ENCODE assay signal across 17 cellular contexts in genomic region chr1:218156602-218157001, GRCh38.
DNase-seq lines count a peak whose midpoint lies in the region; ATAC-seq, FAIRE-seq and TF ChIP-seq lines count a peak whose summit lies in the region.
"Had no signal": no experiment of that assay in that cellular context is flagged by ENCODE, and none has a peak within 500 bp of the region (broad histone marks: within the 10 kb centered on the region; RNA-seq: fewer than 3 reads in every experiment).

No MANE protein-coding gene starts in this region.

- H3K36me3 ChIP-seq in left lung (no peaks in the 10 kb centered on the region), gastrocnemius medialis (no peaks in the 10 kb centered on the region)

- no peaks in the 10 kb centered on the region for H3K36me3 Mint-ChIP-seq in WTC11
- H3K36me3 Mint-ChIP-seq: natural killer cell had no signal

- no peak for TF ChIP-seq POLR2A in gastrocnemius medialis (IDR thresholded peaks at IDR 0.05)

- POLR2A ChIA-PET in WTC11 (lab: Charles Lee): interaction anchor here (0.6 to 0.8 kb wide), 2 partner anchors 1024 to 1107 kb away, joined by 5 read pairs; no protein-coding TSS in a partner anchor

- peak overlapping the region; percentile 37 for H3K4me3 Mint-ChIP-seq in WTC11
- H3K4me3 Mint-ChIP-seq: dendritic cell treated with granulocyte-macrophage colony-stimulating factor and Interleukin-4, amounts not matched to agents 40 ng/mL and 50 ng/mL, for 4 days; natural killer cell had no signal

- in situ Hi-C loops in gastrocnemius medialis (cut with MboI; ENCODE audit: low sequenced_read_pairs in 4 of 4): no loop called here

- peaks cover 18% of the 10 kb centered on the region for H3K4me1 Mint-ChIP-seq in WTC11
- H3K4me1 Mint-ChIP-seq: natural killer cell had no signal

- H3K27ac Mint-ChIP-seq in WTC11: no peak overlapping the region
- H3K27ac Mint-ChIP-seq: dendritic cell treated with granulocyte-macrophage colony-stimulating factor and Interleukin-4, amounts not matched to agents 40 ng/mL and 50 ng/mL, for 4 days; natural killer cell had no signal

- DNase-seq in DMS53 treated with DMSO at 0.1 percent for 48 hours (lab: John Stamatoyannopoulos, UW; ENCODE audit: unreplicated experiment) (peak; percentile 86), NCI-H1436 treated with DMSO at 0.1 percent for 48 hours (lab: John Stamatoyannopoulos, UW) (peak; percentile 23), WTC11 (ENCODE audit: low spot score) (peak; percentile 82), left lung (peak in 1 of 2 donors; percentile 64), D721Med (ENCODE audit: insufficient read length, low spot score) (no peak), gastrocnemius medialis (no peak)
- DNase-seq: activated CD4-positive, alpha-beta T cell treated with anti-CD3 and anti-CD28 coated beads for 1 hour; activated T-cell treated with anti-CD3 and anti-CD28 coated beads, Interleukin-2, amount 50 U/mL, for 1 hour; amygdala; C1 segment of cervical spinal cord; natural killer cell; NK-92 treated with Interleukin-12 subunit alpha and Interleukin-12 subunit beta, amount 100 ng/mL, for 24 hours; SW 1271 had no signal

- H3K9me3 ChIP-seq in left lung: no peaks in the 10 kb centered on the region
- no peaks in the 10 kb centered on the region for H3K9me3 ChIP-seq in gastrocnemius medialis

- no peaks in the 10 kb centered on the region for H3K9me3 Mint-ChIP-seq in WTC11
- H3K9me3 Mint-ChIP-seq: dendritic cell treated with granulocyte-macrophage colony-stimulating factor and Interleukin-4, amounts not matched to agents 40 ng/mL and 50 ng/mL, for 4 days; natural killer cell had no signal

- no peak overlapping the region for H3K27ac ChIP-seq in left lung
- H3K27ac ChIP-seq in gastrocnemius medialis: no peak overlapping the region

- no peak for TF ChIP-seq CTCF in WTC11 (IDR thresholded peaks at IDR 0.05)
- TF ChIP-seq CTCF in left lung (IDR thresholded peaks at IDR 0.05): no peak
- no peak for TF ChIP-seq CTCF in D721Med (IDR thresholded peaks at IDR 0.05; ENCODE audit: insufficient read depth, missing control alignments)
- no peak for TF ChIP-seq CTCF in gastrocnemius medialis (IDR thresholded peaks at IDR 0.05 in 4 of 5, conservative IDR thresholded peaks at IDR 0.05 in 1 of 5)

- CTCF ChIA-PET in WTC11 (lab: Charles Lee): interaction anchor here (0.6 to 1.0 kb wide), 3 partner anchors 9 to 236 kb away, joined by 4 to 6 read pairs (median 5); no protein-coding TSS in a partner anchor

- FAIRE-seq in D721Med (lab: Jason Lieb, UNC): no peak
- FAIRE-seq: islet of Langerhans had no signal

- peak; percentile 100 for ATAC-seq in WTC11
- ATAC-seq in left lung: peak; percentile 23
- ATAC-seq in HG03039 (IDR thresholded peaks at IDR 0.05; ENCODE audit: unreplicated experiment): no peak
- no peak for ATAC-seq in HG03280 (IDR thresholded peaks at IDR 0.05; ENCODE audit: unreplicated experiment)
- no peak for ATAC-seq in gastrocnemius medialis
- ATAC-seq: natural killer cell had no signal

- peaks cover 8 to 48% of the 10 kb centered on the region in 2 donors for H3K27me3 ChIP-seq in left lung
- H3K27me3 ChIP-seq in gastrocnemius medialis: peaks cover 1 to 24% (median 6%) of the 10 kb centered on the region in 3 donors

- H3K4me1 ChIP-seq in left lung (no peaks in the 10 kb centered on the region), gastrocnemius medialis (no peaks in the 10 kb centered on the region)

- intact Hi-C loops in left lung (cut with DNase I) (no loop called here), gastrocnemius medialis (cut with DNase I; ENCODE audit: low total_unique reads) (no loop called here)

- H3K4me3 ChIP-seq in left lung (no peak overlapping the region), gastrocnemius medialis (no peak overlapping the region)

- no peaks in the 10 kb centered on the region; the same call in 1 of the 2 replicates for H3K27me3 Mint-ChIP-seq in WTC11 (ENCODE audit: low read depth)

TF ChIP-seq in WTC11, 78 proteins besides CTCF, POLR2A, EP300 and RAD21:
- TF ChIP-seq TEAD4 (CRISPR knock-in tag; IDR thresholded peaks at IDR 0.05) (no peak), SMAD4 (CRISPR knock-in tag; IDR thresholded peaks at IDR 0.05) (no peak), NFE2L1 (CRISPR knock-in tag; IDR thresholded peaks at IDR 0.05) (no peak), ZBTB21 (CRISPR knock-in tag; IDR thresholded peaks at IDR 0.05; ENCODE audit: borderline replicate concordance) (peak; percentile 56; the same call in 1 of the 2 replicates), ETV6 (CRISPR knock-in tag; IDR thresholded peaks at IDR 0.05) (peak; percentile 54; the same call in 1 of the 2 replicates)
- TF ChIP-seq, protein P1, sequence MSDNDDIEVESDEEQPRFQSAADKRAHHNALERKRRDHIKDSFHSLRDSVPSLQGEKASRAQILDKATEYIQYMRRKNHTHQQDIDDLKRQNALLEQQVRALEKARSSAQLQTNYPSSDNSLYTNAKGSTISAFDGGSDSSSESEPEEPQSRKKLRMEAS (CRISPR knock-in tag; IDR thresholded peaks at IDR 0.05): peak; percentile 48; the same call in 1 of the 2 replicates

Comparison
In these comparisons a context has a peak if more than half of its experiments do, and no peak if none do; other contexts are left out.
1. DNase-seq: peak in DMS53 treated with DMSO at 0.1 percent for 48 hours (single experiment), NCI-H1436 treated with DMSO at 0.1 percent for 48 hours (single experiment) and WTC11 (single experiment); none in D721Med (single experiment) and gastrocnemius medialis (0 of 2).
2. ATAC-seq: peak in WTC11 (single experiment) and left lung (single experiment); none in HG03039 (single experiment), HG03280 (single experiment) and gastrocnemius medialis (0 of 2).